Comparison of ENCODE assay signal across 1 cellular context in genomic region chr2:208255557-208256106, GRCh38.
A peak's percentile ranks its signal among the peaks of the same experiment; 100 is the strongest.
TF ChIP-seq lines count a peak whose summit lies in the region.

No MANE protein-coding gene starts in this region.

TF ChIP-seq in K562, 482 proteins besides CTCF, POLR2A, EP300 and RAD21 (continued from another document):
- TF ChIP-seq, protein P1, sequence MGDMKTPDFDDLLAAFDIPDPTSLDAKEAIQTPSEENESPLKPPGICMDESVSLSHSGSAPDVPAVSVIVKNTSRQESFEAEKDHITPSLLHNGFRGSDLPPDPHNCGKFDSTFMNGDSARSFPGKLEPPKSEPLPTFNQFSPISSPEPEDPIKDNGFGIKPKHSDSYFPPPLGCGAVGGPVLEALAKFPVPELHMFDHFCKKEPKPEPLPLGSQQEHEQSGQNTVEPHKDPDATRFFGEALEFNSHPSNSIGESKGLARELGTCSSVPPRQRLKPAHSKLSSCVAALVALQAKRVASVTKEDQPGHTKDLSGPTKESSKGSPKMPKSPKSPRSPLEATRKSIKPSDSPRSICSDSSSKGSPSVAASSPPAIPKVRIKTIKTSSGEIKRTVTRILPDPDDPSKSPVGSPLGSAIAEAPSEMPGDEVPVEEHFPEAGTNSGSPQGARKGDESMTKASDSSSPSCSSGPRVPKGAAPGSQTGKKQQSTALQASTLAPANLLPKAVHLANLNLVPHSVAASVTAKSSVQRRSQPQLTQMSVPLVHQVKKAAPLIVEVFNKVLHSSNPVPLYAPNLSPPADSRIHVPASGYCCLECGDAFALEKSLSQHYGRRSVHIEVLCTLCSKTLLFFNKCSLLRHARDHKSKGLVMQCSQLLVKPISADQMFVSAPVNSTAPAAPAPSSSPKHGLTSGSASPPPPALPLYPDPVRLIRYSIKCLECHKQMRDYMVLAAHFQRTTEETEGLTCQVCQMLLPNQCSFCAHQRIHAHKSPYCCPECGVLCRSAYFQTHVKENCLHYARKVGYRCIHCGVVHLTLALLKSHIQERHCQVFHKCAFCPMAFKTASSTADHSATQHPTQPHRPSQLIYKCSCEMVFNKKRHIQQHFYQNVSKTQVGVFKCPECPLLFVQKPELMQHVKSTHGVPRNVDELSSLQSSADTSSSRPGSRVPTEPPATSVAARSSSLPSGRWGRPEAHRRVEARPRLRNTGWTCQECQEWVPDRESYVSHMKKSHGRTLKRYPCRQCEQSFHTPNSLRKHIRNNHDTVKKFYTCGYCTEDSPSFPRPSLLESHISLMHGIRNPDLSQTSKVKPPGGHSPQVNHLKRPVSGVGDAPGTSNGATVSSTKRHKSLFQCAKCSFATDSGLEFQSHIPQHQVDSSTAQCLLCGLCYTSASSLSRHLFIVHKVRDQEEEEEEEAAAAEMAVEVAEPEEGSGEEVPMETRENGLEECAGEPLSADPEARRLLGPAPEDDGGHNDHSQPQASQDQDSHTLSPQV (IDR thresholded peaks at IDR 0.05): 0 out of 2 replicates have a peak, but pooled peaks have one; percentile 4
- no peak for TF ChIP-seq CEBPB (tag; IDR thresholded peaks at IDR 0.05)
- no peak for TF ChIP-seq CBX8 (IDR thresholded peaks at IDR 0.05; ENCODE audit: borderline replicate concordance, extremely low read depth, low read depth, low read length, poor library complexity, severe bottlenecking)
- TF ChIP-seq RBM17 (IDR thresholded peaks at IDR 0.05; ENCODE audit: borderline replicate concordance, low read depth, low read length): no peak
- TF ChIP-seq BCOR (IDR thresholded peaks at IDR 0.05): 0 out of 2 replicates have a peak, but pooled peaks have one; percentile 9
- TF ChIP-seq SMAD4 (CRISPR knock-in tag; conservative IDR thresholded peaks at IDR 0.05): 0 out of 2 replicates have a peak, but pooled peaks have one; percentile 6
- no peak for TF ChIP-seq CHD4 (IDR thresholded peaks at IDR 0.05; ENCODE audit: insufficient read depth, insufficient replicate concordance, low read depth, low read length, poor library complexity, severe bottlenecking)
- 0 out of 2 replicates have a peak, but pooled peaks have one; percentile 6 for TF ChIP-seq GABPA (tag; conservative IDR thresholded peaks at IDR 0.05; ENCODE audit: low read depth)
